ENCODE assay signal across 36 cellular contexts in the genomic region with DNA sequence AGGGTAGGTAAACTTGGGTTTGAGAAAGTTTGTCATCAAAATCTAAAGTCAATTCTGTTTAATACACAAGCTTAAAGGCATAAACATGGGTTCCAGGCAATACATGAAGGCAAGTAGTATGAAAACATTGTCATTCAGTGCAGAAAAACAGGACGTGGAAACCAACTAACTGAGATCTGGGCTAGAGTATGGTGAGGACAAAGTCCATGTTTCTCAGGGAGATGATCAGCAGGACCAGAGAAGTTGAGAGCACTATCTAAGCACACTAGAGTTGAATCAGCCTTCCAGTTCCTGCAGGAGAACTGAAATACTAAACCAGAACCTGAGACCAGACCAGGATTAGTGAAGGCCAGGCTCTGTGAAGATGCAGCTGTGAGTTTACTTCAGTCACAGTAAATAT.
"Had no signal": no experiment of that assay in that cellular context is flagged by ENCODE, and none has a peak within 500 bp of the region (broad histone marks: within the 10 kb centered on the region; RNA-seq: fewer than 3 reads in every experiment).

No MANE protein-coding gene starts in this region.

- H3K27ac ChIP-seq: ascending aorta, cardiac muscle cell, VCaP had no signal

- H3K9me3 ChIP-seq: ascending aorta had no signal

- H3K4me3 ChIP-seq: ascending aorta, cardiac muscle cell had no signal

- ATAC-seq: activated CD8-positive, alpha-beta memory T cell treated with anti-CD3 and anti-CD28 coated beads, Interleukin-2, amount 10 ng/mL, durations not matched to agents 7 days and 5 days; activated CD8-positive, alpha-beta T cell treated with anti-CD3 and anti-CD28 coated beads, Interleukin-2, amount 10 ng/mL, durations not matched to agents 7 days and 5 days; activated naive CD8-positive, alpha-beta T cell treated with anti-CD3 and anti-CD28 coated beads, Interleukin-2, amount 50 U/mL, for 24 hours had no signal

- H3K27ac Mint-ChIP-seq: activated B cell treated with CpG ODN at 0.5 μM for 24 hours; activated CD4-positive, alpha-beta memory T cell treated with anti-CD3 and anti-CD28 coated beads, Interleukin-2, amount 10 ng/mL, durations not matched to agents 7 days and 5 days; activated CD4-positive, alpha-beta T cell treated with anti-CD3 and anti-CD28 coated beads, Interleukin-2, amount 10 ng/mL, durations not matched to agents 7 days and 5 days; activated CD8-positive, alpha-beta memory T cell treated with anti-CD3 and anti-CD28 coated beads, Interleukin-2, amount 10 ng/mL, durations not matched to agents 7 days and 5 days; activated CD8-positive, alpha-beta T cell treated with anti-CD3 and anti-CD28 coated beads, Interleukin-2, amount 10 ng/mL, durations not matched to agents 7 days and 5 days; activated naive CD4-positive, alpha-beta T cell treated with anti-CD3 and anti-CD28 coated beads, Interleukin-2, amount 10 ng/mL, durations not matched to agents 7 days and 5 days; activated naive CD4-positive, alpha-beta T cell treated with anti-CD3 and anti-CD28 coated beads, Interleukin-2, amount 50 U/mL, for 24 hours; activated naive CD8-positive, alpha-beta T cell; activated naive CD8-positive, alpha-beta T cell treated with anti-CD3 and anti-CD28 coated beads, Interleukin-2, amount 10 ng/mL, durations not matched to agents 7 days and 5 days; activated naive CD8-positive, alpha-beta T cell treated with anti-CD3 and anti-CD28 coated beads, Interleukin-2, amount 50 U/mL, for 24 hours; activated T-cell treated with anti-CD3 and anti-CD28 coated beads, Interleukin-2, amount 50 U/mL, for 24 hours; activated T-helper 2 cell treated with anti-CD3 and anti-CD28 coated beads, Interferon-gamma antibody, Interleukin-2, Interleukin-4, amounts not matched to agents 10 μg/mL and 5 μg/mL and 100 μg/mL, durations not matched to agents 14 hours and 24 hours and 36 hours; T-helper 1 cell treated with Interleukin-12 subunit alpha and Interleukin-12 subunit beta and Interleukin-4 antibody, amounts not matched to agents 30 μg/mL and 1 μg/mL, for 36 hours; T-helper 2 cell treated with Interferon-gamma antibody and Interleukin-4, amounts not matched to agents 5 μg/mL and 100 μg/mL, for 36 hours had no signal

- H3K36me3 ChIP-seq: ascending aorta, cardiac muscle cell had no signal

- H3K27me3 ChIP-seq: ascending aorta, cardiac muscle cell had no signal

- H3K4me1 Mint-ChIP-seq: activated B cell treated with CpG ODN at 0.5 μM for 24 hours; activated CD4-positive, alpha-beta memory T cell treated with anti-CD3 and anti-CD28 coated beads, Interleukin-2, amount 10 ng/mL, durations not matched to agents 7 days and 5 days; activated CD4-positive, alpha-beta T cell treated with anti-CD3 and anti-CD28 coated beads, Interleukin-2, amount 10 ng/mL, durations not matched to agents 7 days and 5 days; activated CD8-positive, alpha-beta memory T cell treated with anti-CD3 and anti-CD28 coated beads, Interleukin-2, amount 10 ng/mL, durations not matched to agents 7 days and 5 days; activated naive CD4-positive, alpha-beta T cell treated with anti-CD3 and anti-CD28 coated beads, Interleukin-2, amount 10 ng/mL, durations not matched to agents 7 days and 5 days; activated naive CD8-positive, alpha-beta T cell treated with anti-CD3 and anti-CD28 coated beads, Interleukin-2, amount 10 ng/mL, durations not matched to agents 7 days and 5 days; activated naive CD8-positive, alpha-beta T cell treated with anti-CD3 and anti-CD28 coated beads, Interleukin-2, amount 50 U/mL, for 24 hours; central memory CD8-positive, alpha-beta T cell had no signal

- FAIRE-seq: bronchial epithelial cell, TTC549 had no signal

- H3K27me3 Mint-ChIP-seq: activated B cell treated with CpG ODN at 0.5 μM for 24 hours; activated CD4-positive, alpha-beta T cell treated with anti-CD3 and anti-CD28 coated beads, Interleukin-2, amount 10 ng/mL, durations not matched to agents 7 days and 5 days; activated CD8-positive, alpha-beta memory T cell treated with anti-CD3 and anti-CD28 coated beads, Interleukin-2, amount 10 ng/mL, durations not matched to agents 7 days and 5 days; activated naive CD8-positive, alpha-beta T cell; activated naive CD8-positive, alpha-beta T cell treated with anti-CD3 and anti-CD28 coated beads, Interleukin-2, amount 10 ng/mL, durations not matched to agents 7 days and 5 days; activated naive CD8-positive, alpha-beta T cell treated with anti-CD3 and anti-CD28 coated beads, Interleukin-2, amount 50 U/mL, for 24 hours; central memory CD8-positive, alpha-beta T cell had no signal

- H3K9me3 Mint-ChIP-seq: activated CD4-positive, alpha-beta memory T cell treated with anti-CD3 and anti-CD28 coated beads, Interleukin-2, amount 10 ng/mL, durations not matched to agents 7 days and 5 days; central memory CD8-positive, alpha-beta T cell had no signal

- H3K36me3 Mint-ChIP-seq: activated CD8-positive, alpha-beta memory T cell treated with anti-CD3 and anti-CD28 coated beads, Interleukin-2, amount 10 ng/mL, durations not matched to agents 7 days and 5 days; activated naive CD4-positive, alpha-beta T cell treated with anti-CD3 and anti-CD28 coated beads, Interleukin-2, amount 10 ng/mL, durations not matched to agents 7 days and 5 days; activated naive CD4-positive, alpha-beta T cell treated with anti-CD3 and anti-CD28 coated beads, Interleukin-2, amount 50 U/mL, for 24 hours; activated naive CD8-positive, alpha-beta T cell; brain had no signal

- H3K4me1 ChIP-seq: ascending aorta had no signal

- DNase-seq: activated B cell treated with CpG ODN at 0.5 μM for 24 hours; activated CD4-positive, alpha-beta memory T cell treated with anti-CD3 and anti-CD28 coated beads, Interleukin-2, amount 10 ng/mL, durations not matched to agents 7 days and 5 days; activated CD4-positive, alpha-beta T cell treated with anti-CD3 and anti-CD28 coated beads for 48 hours; activated CD4-positive, alpha-beta T cell treated with anti-CD3 and anti-CD28 coated beads, Interleukin-2, amount 10 ng/mL, durations not matched to agents 7 days and 5 days; activated CD4-positive, alpha-beta T cell treated with anti-CD3 and anti-CD28 coated beads, Interleukin-2, amount 50 U/mL, for 48 hours; activated CD4-positive, CD25-positive, alpha-beta regulatory T cell treated with anti-CD3 and anti-CD28 coated beads, Interleukin-2, amount 50 U/mL, for 72 hours; activated CD8-positive, alpha-beta memory T cell treated with anti-CD3 and anti-CD28 coated beads for 24 hours; activated CD8-positive, alpha-beta memory T cell treated with anti-CD3 and anti-CD28 coated beads, Interleukin-2, amount 10 ng/mL, durations not matched to agents 7 days and 5 days; activated CD8-positive, alpha-beta memory T cell treated with anti-CD3 and anti-CD28 coated beads, Interleukin-2, amount 50 U/mL, for 48 hours; activated CD8-positive, alpha-beta T cell treated with anti-CD3 and anti-CD28 coated beads, Interleukin-2, amount 10 ng/mL, durations not matched to agents 7 days and 5 days; activated effector memory CD4-positive, alpha-beta T cell treated with Interleukin-2 at 50 U/mL for 16 hours; activated gamma-delta T cell; activated naive CD4-positive, alpha-beta T cell treated with anti-CD3 and anti-CD28 coated beads, Interleukin-2, amount 10 ng/mL, durations not matched to agents 7 days and 5 days; activated naive CD4-positive, alpha-beta T cell treated with Interleukin-2 at 50 U/mL for 16 hours; activated naive CD8-positive, alpha-beta T cell treated with anti-CD3 and anti-CD28 coated beads, Interleukin-2, amount 10 ng/mL, durations not matched to agents 7 days and 5 days; activated naive CD8-positive, alpha-beta T cell treated with anti-CD3 and anti-CD28 coated beads, Interleukin-2, amount 50 U/mL, for 24 hours; activated T-cell treated with anti-CD3 and anti-CD28 coated beads, Interleukin-2, amount 50 U/mL, for 24 hours; activated T-cell treated with anti-CD3 and anti-CD28 coated beads, Interleukin-2, amount 50 U/mL, for 48 hours; amygdala; anterior cingulate cortex; caudate nucleus; cerebellar nuclear complex; T-helper 2 cell; T-helper 9 cell had no signal

- H3K4me3 Mint-ChIP-seq: activated B cell treated with CpG ODN at 0.5 μM for 24 hours; activated CD4-positive, alpha-beta memory T cell treated with anti-CD3 and anti-CD28 coated beads, Interleukin-2, amount 10 ng/mL, durations not matched to agents 7 days and 5 days; activated CD4-positive, alpha-beta T cell treated with anti-CD3 and anti-CD28 coated beads, Interleukin-2, amount 10 ng/mL, durations not matched to agents 7 days and 5 days; activated CD8-positive, alpha-beta memory T cell treated with anti-CD3 and anti-CD28 coated beads, Interleukin-2, amount 10 ng/mL, durations not matched to agents 7 days and 5 days; activated CD8-positive, alpha-beta T cell treated with anti-CD3 and anti-CD28 coated beads, Interleukin-2, amount 10 ng/mL, durations not matched to agents 7 days and 5 days; activated naive CD4-positive, alpha-beta T cell treated with anti-CD3 and anti-CD28 coated beads, Interleukin-2, amount 10 ng/mL, durations not matched to agents 7 days and 5 days; activated naive CD4-positive, alpha-beta T cell treated with anti-CD3 and anti-CD28 coated beads, Interleukin-2, amount 50 U/mL, for 24 hours; activated naive CD8-positive, alpha-beta T cell; activated naive CD8-positive, alpha-beta T cell treated with anti-CD3 and anti-CD28 coated beads, Interleukin-2, amount 10 ng/mL, durations not matched to agents 7 days and 5 days; activated naive CD8-positive, alpha-beta T cell treated with anti-CD3 and anti-CD28 coated beads, Interleukin-2, amount 50 U/mL, for 24 hours; activated T-cell treated with anti-CD3 and anti-CD28 coated beads, Interleukin-2, amount 50 U/mL, for 24 hours; brain; central memory CD8-positive, alpha-beta T cell; T-helper 1 cell treated with Interleukin-12 subunit alpha and Interleukin-12 subunit beta and Interleukin-4 antibody, amounts not matched to agents 30 μg/mL and 1 μg/mL, for 36 hours; T-helper 2 cell treated with Interferon-gamma antibody and Interleukin-4, amounts not matched to agents 5 μg/mL and 100 μg/mL, for 36 hours had no signal
